18 cellular contexts compared by ENCODE assay signal in genomic region chr10:77922055-77922454, GRCh38. TPM values are rescaled to one million over a fixed set of nuclear protein-coding genes. Genes with fewer than 3 reads are reported as not detected.
A peak's percentile ranks its signal among the peaks of the same experiment; 100 is the strongest.
DNase-seq lines count a peak whose midpoint lies in the region; ATAC-seq, FAIRE-seq and TF ChIP-seq lines count a peak whose summit lies in the region.
"Had no signal": no experiment of that assay in that cellular context is flagged by ENCODE, and none has a peak within 500 bp of the region (broad histone marks: within the 10 kb centered on the region; RNA-seq: fewer than 3 reads in every experiment).

No MANE protein-coding gene starts in this region.

- H4K20me1 ChIP-seq in PC-9 (ENCODE audit: insufficient read depth) (peaks cover 20% of the 10 kb centered on the region), K562 (replicated peaks; ENCODE audit: control insufficient read depth, insufficient read depth, low read length) (peaks cover 22% of the 10 kb centered on the region)

- H2BK5ac ChIP-seq in mesendoderm (ENCODE audit: low read length) = no peak overlapping the region

- no peak for TF ChIP-seq EP300 in K562 (IDR thresholded peaks at IDR 0.05; ENCODE audit: low read length)

- no peak overlapping the region for H3K4me3 ChIP-seq in H7 (ENCODE audit: insufficient read depth, low read depth, low read length)
- H3K4me3 ChIP-seq in PC-9 = no peak overlapping the region
- no peak overlapping the region for H3K4me3 ChIP-seq in K562
- H3K4me3 ChIP-seq in mesendoderm (ENCODE audit: low read length) = no peak overlapping the region
- no peak overlapping the region for H3K4me3 ChIP-seq in brain microvascular endothelial cell (ENCODE audit: low read depth, low read length)
- H3K4me3 ChIP-seq: GM12878 had no signal

- H2AFZ ChIP-seq in PC-9 (no peak overlapping the region), K562 (ENCODE audit: low read depth, low read length) (no peak overlapping the region)

- no peak overlapping the region for H2BK15ac ChIP-seq in mesendoderm (replicated peaks; ENCODE audit: low read depth)

- BruUV-seq in PC-9 (replicated peaks; lab: Mats Ljungman, UMichigan) (no TSS peak), K562 (replicated peaks; lab: Mats Ljungman, UMichigan) (no TSS peak)

- ATAC-seq in K562 = no peak
- no peak for ATAC-seq in GM18870 (IDR thresholded peaks at IDR 0.05; ENCODE audit: unreplicated experiment)
- no peak for ATAC-seq in GM21723 (IDR thresholded peaks at IDR 0.05; ENCODE audit: unreplicated experiment)
- ATAC-seq: GM12878 had no signal

- TF ChIP-seq RAD21 in K562 (CRISPR knock-in tag; conservative IDR thresholded peaks at IDR 0.05 in 1 of 2, IDR thresholded peaks at IDR 0.05 in 1 of 2) = no peak

- CTCF ChIA-PET in PC-9 (lab: Charles Lee) (no interaction called here), K562 (lab: Yijun Ruan, JAX; ENCODE audit: low intra/inter-chr PET ratio) (no interaction called here)

- no peak for FAIRE-seq in K562 (lab: Jason Lieb, UNC)
- FAIRE-seq: GM12878, HTR-8/SVneo had no signal

- intact Hi-C loops in PC-9 (cut with micrococcal nuclease; ENCODE audit: unreplicated experiment) = no loop called here
- intact Hi-C loops in K562 (cut with micrococcal nuclease) = no loop called here
- intact Hi-C loops in head of caudate nucleus (cut with DNase I) = no loop called here

- no peak overlapping the region for H3K4ac ChIP-seq in mesendoderm (ENCODE audit: low read depth, low read length)

- H2AK5ac ChIP-seq in mesendoderm (ENCODE audit: low read length) = no peak overlapping the region

- H3K56ac ChIP-seq in mesendoderm (ENCODE audit: low read length) = peak overlapping the region; percentile 51

- H3K23ac ChIP-seq in mesendoderm (ENCODE audit: low read length) = no peak overlapping the region

- H3K9me2 ChIP-seq in PC-9 (ENCODE audit: insufficient read depth) = no peaks in the 10 kb centered on the region

- no peak overlapping the region for H2BK120ac ChIP-seq in mesendoderm (ENCODE audit: low read depth, low read length)

- TF ChIP-seq CTCF in PC-9 (conservative IDR thresholded peaks at IDR 0.05) (no peak), K562 (IDR thresholded peaks at IDR 0.05 in 2 of 3, conservative IDR thresholded peaks at IDR 0.05 in 1 of 3; ENCODE audit: insufficient read depth in 2 of 3, low read depth in 1 of 3, low read length in 3 of 3) (no peak), brain microvascular endothelial cell (IDR thresholded peaks at IDR 0.05; ENCODE audit: low read depth, low read length, missing control alignments) (no peak)

- peak overlapping the region in 1 of 2 experiments; percentile 61; a peak in 1 of 4 replicates for H3K9ac ChIP-seq in K562 (ENCODE audit: insufficient read depth in 1 of 2, low read depth in 2 of 2, low read length in 2 of 2)
- no peak overlapping the region for H3K9ac ChIP-seq in mesendoderm (ENCODE audit: low read length)

- H4K5ac ChIP-seq in mesendoderm (ENCODE audit: low read length) = no peak overlapping the region

- no peaks in the 10 kb centered on the region for H3K9me1 ChIP-seq in K562 (ENCODE audit: control insufficient read depth, insufficient read depth, low read length)

- in situ Hi-C loops in K562 (cut with MboI) (no loop called here), brain microvascular endothelial cell (cut with HindIII; ENCODE audit: low pct_ligation_motif_present, low sequenced_read_pairs) (no loop called here)

- peaks cover 16% of the 10 kb centered on the region; the same call in 1 of the 2 replicates for H3F3A ChIP-seq in PC-9 (ENCODE audit: insufficient read depth, low read depth)

- H3K36me3 ChIP-seq in H7 (replicated peaks; ENCODE audit: control insufficient read depth, insufficient read depth, low read length) (no peaks in the 10 kb centered on the region), PC-9 (ENCODE audit: low read depth) (no peaks in the 10 kb centered on the region), K562 (ENCODE audit: control insufficient read depth, insufficient read depth, low read length) (peaks cover 7% of the 10 kb centered on the region; the same call in 1 of the 3 replicates), mesendoderm (ENCODE audit: control insufficient read depth, insufficient read depth, low read length) (no peaks in the 10 kb centered on the region), brain microvascular endothelial cell (replicated peaks) (no peaks in the 10 kb centered on the region)

- POLR2A ChIA-PET in PC-9 (lab: Charles Lee; ENCODE audit: unreplicated experiment) (no interaction called here), K562 (lab: Yijun Ruan, JAX) (interaction anchor here (0.6 to 10.4 kb wide), 4 partner anchors 10 to 70 kb away, joined by 3 to 89 read pairs (median 43); no protein-coding TSS in a partner anchor)

- H3K79me2 ChIP-seq in PC-9 (ENCODE audit: low read depth) (peaks cover 89% of the 10 kb centered on the region), K562 (ENCODE audit: control insufficient read depth, insufficient read depth, low read length) (peaks cover 80% of the 10 kb centered on the region), mesendoderm (ENCODE audit: control insufficient read depth, insufficient read depth, low read length) (peaks cover 91% of the 10 kb centered on the region)

- no peak overlapping the region for H3K18ac ChIP-seq in mesendoderm (ENCODE audit: low read length)

- H3K9me3 ChIP-seq in PC-9 (ENCODE audit: insufficient read depth, low read depth) = no peaks in the 10 kb centered on the region
- no peaks in the 10 kb centered on the region for H3K9me3 ChIP-seq in K562 (replicated peaks; ENCODE audit: control insufficient read depth, insufficient read depth, low read depth, low read length)

- H3K27me3 ChIP-seq in H7 (ENCODE audit: control insufficient read depth, insufficient read depth, low read length) (no peaks in the 10 kb centered on the region), PC-9 (ENCODE audit: insufficient read depth, low read depth) (no peaks in the 10 kb centered on the region), K562 (ENCODE audit: control insufficient read depth in 2 of 2, insufficient read depth in 2 of 2, low read length in 2 of 2) (no peaks in the 10 kb centered on the region), mesendoderm (ENCODE audit: insufficient read depth, low read length, poor library complexity) (no peaks in the 10 kb centered on the region), brain microvascular endothelial cell (replicated peaks) (peaks cover under 1% of the 10 kb centered on the region)

- 82% methylated on average over 5 of the region's 5 CpGs for WGBS in K562 (ENCODE audit: insufficient coverage, low coverage, missing lambda C conversion rate)
- WGBS in mesendoderm (ENCODE audit: extremely low coverage, insufficient coverage, low lambda C conversion rate) = no CpG with 5 or more reads among the region's 5 CpGs

- H3K4me1 ChIP-seq in PC-9 (replicated peaks; ENCODE audit: insufficient read depth) (peaks cover 57% of the 10 kb centered on the region), K562 (replicated peaks in 1 of 2; ENCODE audit: control insufficient read depth in 2 of 2, insufficient read depth in 2 of 2, low read length in 2 of 2) (peaks cover 32 to 40% of the 10 kb centered on the region in 2 experiments; a peak in 4 of 5 replicates), mesendoderm (ENCODE audit: control insufficient read depth, low read depth, low read length) (peaks cover 9% of the 10 kb centered on the region)

- peak; percentile 17 for DNase-seq in H7
- no peak for DNase-seq in PC-9
- DNase-seq in K562 (ENCODE audit: extremely low read depth in 1 of 4, low spot score in 3 of 4) = no peak
- no peak for DNase-seq in mesendoderm
- DNase-seq in brain microvascular endothelial cell = no peak
- DNase-seq in head of caudate nucleus = no peak
- DNase-seq: ACHN; C1 segment of cervical spinal cord; Calu3; CD4-positive, alpha-beta T cell; DMS 273 treated with DMSO at 0.1 percent for 48 hours; GOT3; HCEC 1CT; HFFc6 had no signal

- peak overlapping the region; percentile 26 for H3K4me2 ChIP-seq in PC-9
- H3K4me2 ChIP-seq in K562 (ENCODE audit: insufficient read depth, low read length) = no peak overlapping the region
- no peak overlapping the region for H3K4me2 ChIP-seq in mesendoderm (ENCODE audit: low read length)

- H3K79me1 ChIP-seq in mesendoderm (ENCODE audit: low read length) = peaks cover 15% of the 10 kb centered on the region

- no peak overlapping the region for H4K8ac ChIP-seq in mesendoderm (ENCODE audit: low read depth, low read length)

- H3K27ac ChIP-seq in PC-9 (peak overlapping the region; percentile 16; the same call in 1 of the 2 replicates), K562 (ENCODE audit: extremely low read depth, low read depth, low read length) (no peak overlapping the region), mesendoderm (ENCODE audit: low read depth, low read length) (no peak overlapping the region), brain microvascular endothelial cell (no peak overlapping the region)

- no peak for TF ChIP-seq POLR2A in K562 (conservative IDR thresholded peaks at IDR 0.05)

TF ChIP-seq in K562, 482 proteins besides CTCF, POLR2A, EP300 and RAD21:
- TF ChIP-seq KDM1A (IDR thresholded peaks at IDR 0.05) (peak; percentile 13 to 58; a peak in 2 of 4 replicates), BCOR (IDR thresholded peaks at IDR 0.05) (peak; percentile 70), BRD4 (IDR thresholded peaks at IDR 0.05) (no peak), RBM25 (IDR thresholded peaks at IDR 0.05; ENCODE audit: low read depth, low read length, severe bottlenecking) (peak; percentile 40)
TF ChIP-seq in K562: peak in this region for 3.

RNA-seq across cellular contexts. Expression of gene DLG5, which starts 4.5 kb away (rescaled TPM):
- total RNA-seq in H7 (2014; rRNA removed; shearing (Covaris generic)) = 28.2 and 31.7 TPM in 2 replicates
- total RNA-seq in PC-9 (2021) (75.5 and 81.7 TPM in 2 replicates), K562 (2014; rRNA removed) (10.1 and 13.6 TPM in 2 replicates), K562 (2014; rRNA removed; fragmentation: Illumina TruSeq; extraction: Trizol) (9.2 and 9.6 TPM in 2 replicates), K562 (2015; rRNA removed; fragmentation: Illumina TruSeq; extraction: Trizol) (11.0 and 11.2 TPM in 2 replicates), K562 (2021) (24.0 and 26.8 TPM in 2 replicates)
- 91.9 and 204 TPM in 2 replicates for total RNA-seq in K562 (2011; cell fraction: chromatin; rRNA removed; ENCODE audit: low replicate concordance)
- 90.6 and 92.5 TPM in 2 replicates for total RNA-seq in K562 (2011; cell fraction: nucleolus; rRNA removed)
- total RNA-seq in K562 (2011; cell fraction: nucleoplasm; rRNA removed) = 67.2 and 68.6 TPM in 2 replicates
- polyA plus RNA-seq in K562 (2011; rRNA removed) (8.8 and 11.9 TPM in 2 replicates), K562 (2014; fragmentation: Illumina TruSeq; extraction: Trizol) (17.9 and 18.8 TPM in 2 replicates), K562 (2014; fragmentation: Nextera tagmentation; extraction: Ambion mirVana) (1 to 10 TPM; 1.4 to 1.5 TPM), K562 (2014; rRNA removed) (17.2 and 17.3 TPM in 2 replicates)
- 8.1 and 10.6 TPM in 2 replicates for polyA plus RNA-seq in K562 (2011; cell fraction: cytosol; rRNA removed)
- polyA plus RNA-seq in K562 (2011; cell fraction: nucleus; rRNA removed) = 72.9 and 124 TPM in 2 replicates
- 16.0 and 23.5 TPM in 2 replicates for polyA plus RNA-seq in K562 (2012)
- 11.9 and 15.3 TPM in 2 replicates for polyA minus RNA-seq in K562 (2011; rRNA and poly(A)+ RNA removed)
- 7.3 and 10.1 TPM in 2 replicates for polyA minus RNA-seq in K562 (2011; cell fraction: cytosol; rRNA and poly(A)+ RNA removed)
- 27.9 and 33.8 TPM in 2 replicates for polyA minus RNA-seq in K562 (2011; cell fraction: nucleus; rRNA and poly(A)+ RNA removed)
- 58.5 TPM for polyA plus RNA-seq in mesendoderm (2013, experiment 1 of 2)
- polyA plus RNA-seq in mesendoderm (2013, experiment 2 of 2) = 57.0 TPM
